ENCODE assay signal across 8 cellular contexts in genomic region chr17:3723556-3724372, GRCh38. TPM values are rescaled to one million over a fixed set of nuclear protein-coding genes. Genes with fewer than 3 reads are reported as not detected.
DNase-seq lines count a peak whose midpoint lies in the region; ATAC-seq and TF ChIP-seq lines count a peak whose summit lies in the region.

Gene HASPIN (plus strand): TSS chr17:3723903. CDS start chr17:3723936, 33 bp downstream.

- no peaks in the 10 kb centered on the region for H3K27me3 ChIP-seq in cardiac muscle cell

- TF ChIP-seq CTCF in GM12865 (IDR thresholded peaks at IDR 0.05; ENCODE audit: insufficient read depth, low read depth, low read length, missing control alignments) (peak; percentile 33), cardiac muscle cell (IDR thresholded peaks at IDR 0.05; ENCODE audit: low read depth, low read length) (peak; percentile 29), type B pancreatic cell (conservative IDR thresholded peaks at IDR 0.05) (peak; percentile 74)

- H3K36me3 Mint-ChIP-seq in type B pancreatic cell, result peaks cover 3% of the 10 kb centered on the region

- peaks cover 9% of the 10 kb centered on the region for H3K36me3 ChIP-seq in cardiac muscle cell

- H3K4me1 ChIP-seq in cardiac muscle cell (ENCODE audit: low read depth), result peaks cover 3% of the 10 kb centered on the region

- H3K9me3 ChIP-seq in cardiac muscle cell (ENCODE audit: low read depth), result no peaks in the 10 kb centered on the region

- H3K27ac ChIP-seq in cardiac muscle cell, result peak within 1 kb of the TSS; percentile 90

- peaks cover 23% of the 10 kb centered on the region for H3K4me1 Mint-ChIP-seq in type B pancreatic cell (ENCODE audit: unreplicated experiment)

- H3K9me3 Mint-ChIP-seq in type B pancreatic cell, result no peaks in the 10 kb centered on the region

- peak within 1 kb of the TSS; percentile 96 for H3K27ac Mint-ChIP-seq in type B pancreatic cell

- peak; percentile 96 for DNase-seq in GM12865 (ENCODE audit: low read depth)
- DNase-seq in NCI-H1105 (lab: John Stamatoyannopoulos, UW), result peak; percentile 70
- DNase-seq in SW 1271 (lab: John Stamatoyannopoulos, UW), result peak; percentile 64 to 84
- DNase-seq in activated naive CD8-positive, alpha-beta T cell treated with anti-CD3 and anti-CD28 coated beads, Interleukin-2, amount 50 U/mL, for 16 hours (ENCODE audit: low read depth, low spot score), result peak; percentile 79
- DNase-seq in cardiac muscle cell (ENCODE audit: low read depth in 1 of 2, low spot score in 1 of 2), result peak; percentile 92 to 97
- peak; percentile 81 for DNase-seq in pons (ENCODE audit: low spot score)
- peak; percentile 95 for DNase-seq in type B pancreatic cell (ENCODE audit: extremely low spot score, unreplicated experiment)

- peak within 1 kb of the TSS; percentile 99 for H3K4me3 Mint-ChIP-seq in type B pancreatic cell

- H3K4me3 ChIP-seq in GM12865 (ENCODE audit: low read depth, low read length) (peak within 1 kb of the TSS; percentile 79), cardiac muscle cell (peak within 1 kb of the TSS; percentile 83)

- H3K27me3 Mint-ChIP-seq in type B pancreatic cell, result no peaks in the 10 kb centered on the region

- ATAC-seq in HG02623 (IDR thresholded peaks at IDR 0.05; ENCODE audit: unreplicated experiment), result peak; percentile 74

RNA-seq across cellular contexts. Expression of gene HASPIN, which starts in this region (rescaled TPM):
- total RNA-seq in cardiac muscle cell (2.4 and 10.8 TPM in 2 replicates), type B pancreatic cell (ENCODE audit: low replicate concordance) (5.2 and 13.1 TPM in 2 replicates)
- polyA plus RNA-seq in cardiac muscle cell, result 0.87 and 3.3 TPM in 2 replicates

Comparison
In these comparisons a context has a peak if more than half of its experiments do, and no peak if none do; other contexts are left out.
1. Peak in every context shown above with its lines: DNase-seq, ATAC-seq, H3K4me3 ChIP-seq and H3K27ac ChIP-seq.